Comparison of ENCODE assay signal across 8 cellular contexts in the genomic region with DNA sequence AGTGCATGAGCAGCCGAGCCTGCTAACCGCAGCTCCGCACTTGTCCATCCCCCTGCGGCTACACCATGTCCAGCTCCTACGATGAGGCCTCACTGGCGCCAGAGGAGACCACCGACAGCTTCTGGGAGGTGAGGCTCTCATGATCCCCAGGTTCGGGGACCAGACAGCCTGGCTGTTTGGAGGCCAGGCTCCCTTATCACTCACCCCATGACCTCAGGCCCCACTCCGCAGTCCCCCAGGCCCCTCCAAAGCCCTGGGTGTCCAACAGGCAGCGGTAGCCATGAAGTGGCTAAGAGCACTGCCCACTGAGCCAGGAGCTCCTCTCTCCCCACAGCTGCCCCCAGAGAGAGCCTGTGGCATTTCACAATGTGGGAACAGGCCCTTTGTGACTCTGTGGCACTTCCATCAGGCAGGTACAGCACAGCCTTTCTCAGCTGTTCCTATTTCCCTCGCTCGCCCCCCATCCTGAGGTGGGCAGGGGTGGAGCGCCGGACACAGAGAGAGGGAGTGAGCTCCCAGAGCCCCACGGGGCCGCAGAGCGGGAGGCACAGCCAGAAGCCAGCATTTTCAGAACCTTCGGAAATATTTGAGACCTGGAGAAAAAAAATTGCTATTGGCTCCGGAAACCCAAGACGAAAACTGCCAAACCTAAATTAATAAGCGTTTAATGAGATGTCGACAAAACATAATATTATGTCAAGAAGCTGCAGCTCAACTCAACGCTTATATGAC. TPM values are rescaled to one million over a fixed set of nuclear protein-coding genes. Genes with fewer than 3 reads are reported as not detected.
DNase-seq lines count a peak whose midpoint lies in the region; ATAC-seq and TF ChIP-seq lines count a peak whose summit lies in the region.

No MANE protein-coding gene starts in this region.

- no peaks in the 10 kb centered on the region for H3K9me3 Mint-ChIP-seq in chondrocyte (ENCODE audit: low read depth)

- no peak for TF ChIP-seq RAD21 in SK-N-SH (IDR thresholded peaks at IDR 0.05; ENCODE audit: low read length)

- no peak for ATAC-seq in SK-N-SH treated with all-trans-retinoic acid at 6 μM for 48 hours
- no peak for ATAC-seq in upper lobe of left lung (ENCODE audit: low FRiP score in 2 of 2)
- ATAC-seq in HG03135 (IDR thresholded peaks at IDR 0.05; ENCODE audit: unreplicated experiment), result no peak
- no peak for ATAC-seq in HG03432 (IDR thresholded peaks at IDR 0.05; ENCODE audit: unreplicated experiment)

- no peak for TF ChIP-seq CTCF in SK-N-SH (IDR thresholded peaks at IDR 0.05)
- TF ChIP-seq CTCF in chondrocyte (IDR thresholded peaks at IDR 0.05), result no peak
- no peak for TF ChIP-seq CTCF in upper lobe of left lung (IDR thresholded peaks at IDR 0.05)

- TF ChIP-seq EP300 in SK-N-SH (IDR thresholded peaks at IDR 0.05; ENCODE audit: borderline replicate concordance in 1 of 2, low read depth in 1 of 2, low read length in 1 of 2), result no peak
- TF ChIP-seq EP300 in upper lobe of left lung (IDR thresholded peaks at IDR 0.05), result no peak

- H3K27ac ChIP-seq in SK-N-SH (ENCODE audit: low read depth in 2 of 2, low read length in 1 of 2), result no peak overlapping the region; a peak in 1 of 4 replicates
- peak overlapping the region; percentile 32 for H3K27ac ChIP-seq in muscle layer of colon (ENCODE audit: low read depth, low read length)
- H3K27ac ChIP-seq in upper lobe of left lung, result peak overlapping the region in 2 of 4 donors; percentile 32 to 46

- H3K4me3 ChIP-seq in SK-N-SH (ENCODE audit: low read depth in 2 of 2, low read length in 1 of 2) (peak overlapping the region in 1 of 2 experiments; percentile 34; a peak in 2 of 4 replicates), muscle layer of colon (ENCODE audit: low read depth in 1 of 2, low read length in 2 of 2) (no peak overlapping the region), upper lobe of left lung (peak overlapping the region in 3 of 4 donors; percentile 4 to 33 (median 7))

- H3K36me3 ChIP-seq in SK-N-SH (replicated peaks in 1 of 2; ENCODE audit: control insufficient read depth in 1 of 2, insufficient read depth in 2 of 2, low read length in 1 of 2) (no peaks in the 10 kb centered on the region), muscle layer of colon (ENCODE audit: insufficient read depth, low read length) (no peaks in the 10 kb centered on the region), upper lobe of left lung (no peaks in the 10 kb centered on the region)

- H3K27me3 Mint-ChIP-seq in chondrocyte (ENCODE audit: low read depth), result no peaks in the 10 kb centered on the region

- H3K27ac Mint-ChIP-seq in chondrocyte (ENCODE audit: unreplicated experiment), result no peak overlapping the region

- POLR2A ChIA-PET in SK-N-SH (lab: Yijun Ruan, JAX), result interaction anchor here (0.6 kb wide), 1 partner anchor 54 kb away, joined by 3 read pairs; no protein-coding TSS in a partner anchor

- H3K79me2 ChIP-seq in SK-N-SH (ENCODE audit: insufficient read depth), result no peaks in the 10 kb centered on the region

- H3K9me3 ChIP-seq in SK-N-SH, result no peaks in the 10 kb centered on the region
- no peaks in the 10 kb centered on the region for H3K9me3 ChIP-seq in muscle layer of colon (ENCODE audit: low read length)
- H3K9me3 ChIP-seq in upper lobe of left lung, result no peaks in the 10 kb centered on the region

- peak overlapping the region; percentile 89 for H2AFZ ChIP-seq in SK-N-SH (ENCODE audit: low read depth)

- no peaks in the 10 kb centered on the region for H4K20me1 ChIP-seq in SK-N-SH (ENCODE audit: insufficient read depth)

- H3K27me3 ChIP-seq in SK-N-SH (ENCODE audit: insufficient read depth) (no peaks in the 10 kb centered on the region), muscle layer of colon (ENCODE audit: control insufficient read depth in 1 of 2, insufficient read depth in 2 of 2, low read length in 2 of 2) (no peaks in the 10 kb centered on the region), upper lobe of left lung (no peaks in the 10 kb centered on the region)

- no peaks in the 10 kb centered on the region for H3F3A ChIP-seq in SK-N-SH (replicated peaks; ENCODE audit: insufficient read depth)

- H3K4me1 ChIP-seq in SK-N-SH (ENCODE audit: control insufficient read depth in 1 of 2, insufficient read depth in 2 of 2, low read depth in 1 of 2, low read length in 1 of 2) (peaks cover 4 to 27% of the 10 kb centered on the region in 2 experiments; a peak in 1 of 4 replicates), muscle layer of colon (ENCODE audit: insufficient read depth, low read length) (peaks cover 7% of the 10 kb centered on the region), upper lobe of left lung (peaks cover 3 to 13% (median 7%) of the 10 kb centered on the region in 4 donors)

- WGBS in SK-N-SH (ENCODE audit: low lambda C conversion rate), result 79% methylated on average over 14 of the region's 23 CpGs
- 66 to 84% methylated on average over 16 to 19 of the region's 23 CpGs for WGBS in upper lobe of left lung, 2 donors

- CTCF ChIA-PET in SK-N-SH (lab: Yijun Ruan, JAX), result interaction anchor here (0.5 to 3.7 kb wide), 20 partner anchors 9 to 715 kb away, joined by 3 to 36 read pairs (median 4); a partner anchor contains a TSS

- no peak overlapping the region for H3K4me2 ChIP-seq in SK-N-SH

- no peaks in the 10 kb centered on the region for H3K36me3 Mint-ChIP-seq in chondrocyte (ENCODE audit: low read depth)

- no peaks in the 10 kb centered on the region for H3K9me2 ChIP-seq in SK-N-SH

- no peak for TF ChIP-seq POLR2A in upper lobe of left lung (IDR thresholded peaks at IDR 0.05)

- peaks cover 8% of the 10 kb centered on the region for H3K4me1 Mint-ChIP-seq in chondrocyte (ENCODE audit: low read depth)

- no peak overlapping the region for H3K9ac ChIP-seq in SK-N-SH
- H3K9ac ChIP-seq in muscle layer of colon (ENCODE audit: low read length), result peak overlapping the region; percentile 50

- H3K4me3 Mint-ChIP-seq in chondrocyte (ENCODE audit: unreplicated experiment), result no peak overlapping the region

- DNase-seq in SK-N-SH, result no peak
- peak; percentile 88 for DNase-seq in chondrocyte (ENCODE audit: low spot score)
- DNase-seq in upper lobe of left lung, result peak in 1 of 2 donors; percentile 51
- DNase-seq in NOMO-1 (lab: John Stamatoyannopoulos, UW; ENCODE audit: unreplicated experiment in 2 of 2), result no peak

TF ChIP-seq in SK-N-SH, 30 proteins besides CTCF, POLR2A, EP300 and RAD21 (continues in another document):
- TF ChIP-seq ELF1 (IDR thresholded peaks at IDR 0.05) (no peak), EZH2phosphoT487 (IDR thresholded peaks at IDR 0.05; ENCODE audit: borderline replicate concordance, low read depth) (no peak), CHD2 (IDR thresholded peaks at IDR 0.05; ENCODE audit: low read length, partially characterized antibody) (no peak), RCOR1 (IDR thresholded peaks at IDR 0.05; ENCODE audit: low read length) (no peak), FOXJ3 (CRISPR knock-in tag; IDR thresholded peaks at IDR 0.05) (no peak), SIN3A (IDR thresholded peaks at IDR 0.05; ENCODE audit: borderline replicate concordance, low read depth, low read length) (no peak), POLR2AphosphoS5 (IDR thresholded peaks at IDR 0.05; ENCODE audit: low read depth, low read length) (no peak)
- TF ChIP-seq, protein P1, sequence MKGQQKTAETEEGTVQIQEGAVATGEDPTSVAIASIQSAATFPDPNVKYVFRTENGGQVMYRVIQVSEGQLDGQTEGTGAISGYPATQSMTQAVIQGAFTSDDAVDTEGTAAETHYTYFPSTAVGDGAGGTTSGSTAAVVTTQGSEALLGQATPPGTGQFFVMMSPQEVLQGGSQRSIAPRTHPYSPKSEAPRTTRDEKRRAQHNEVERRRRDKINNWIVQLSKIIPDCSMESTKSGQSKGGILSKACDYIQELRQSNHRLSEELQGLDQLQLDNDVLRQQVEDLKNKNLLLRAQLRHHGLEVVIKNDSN (IDR thresholded peaks at IDR 0.05; ENCODE audit: borderline replicate concordance, low read depth), result no peak
- TF ChIP-seq, protein P2, sequence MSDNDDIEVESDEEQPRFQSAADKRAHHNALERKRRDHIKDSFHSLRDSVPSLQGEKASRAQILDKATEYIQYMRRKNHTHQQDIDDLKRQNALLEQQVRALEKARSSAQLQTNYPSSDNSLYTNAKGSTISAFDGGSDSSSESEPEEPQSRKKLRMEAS (IDR thresholded peaks at IDR 0.05; ENCODE audit: low read depth), result no peak

TF ChIP-seq in SK-N-SH treated with all-trans-retinoic acid at 6 μM for 48 hours, 23 proteins besides CTCF, POLR2A, EP300 and RAD21 (continues in another document):
- TF ChIP-seq ARNTL (CRISPR knock-in tag; IDR thresholded peaks at IDR 0.05; ENCODE audit: borderline replicate concordance, low read depth), result no peak
- TF ChIP-seq TOX (CRISPR knock-in tag; IDR thresholded peaks at IDR 0.05; ENCODE audit: borderline replicate concordance), result no peak
- no peak for TF ChIP-seq ESRRG (CRISPR knock-in tag; IDR thresholded peaks at IDR 0.05)
- no peak for TF ChIP-seq ZNF70 (CRISPR knock-in tag; IDR thresholded peaks at IDR 0.05)
- TF ChIP-seq BACH2 (CRISPR knock-in tag; IDR thresholded peaks at IDR 0.05; ENCODE audit: borderline replicate concordance), result no peak
- TF ChIP-seq, protein P3, sequence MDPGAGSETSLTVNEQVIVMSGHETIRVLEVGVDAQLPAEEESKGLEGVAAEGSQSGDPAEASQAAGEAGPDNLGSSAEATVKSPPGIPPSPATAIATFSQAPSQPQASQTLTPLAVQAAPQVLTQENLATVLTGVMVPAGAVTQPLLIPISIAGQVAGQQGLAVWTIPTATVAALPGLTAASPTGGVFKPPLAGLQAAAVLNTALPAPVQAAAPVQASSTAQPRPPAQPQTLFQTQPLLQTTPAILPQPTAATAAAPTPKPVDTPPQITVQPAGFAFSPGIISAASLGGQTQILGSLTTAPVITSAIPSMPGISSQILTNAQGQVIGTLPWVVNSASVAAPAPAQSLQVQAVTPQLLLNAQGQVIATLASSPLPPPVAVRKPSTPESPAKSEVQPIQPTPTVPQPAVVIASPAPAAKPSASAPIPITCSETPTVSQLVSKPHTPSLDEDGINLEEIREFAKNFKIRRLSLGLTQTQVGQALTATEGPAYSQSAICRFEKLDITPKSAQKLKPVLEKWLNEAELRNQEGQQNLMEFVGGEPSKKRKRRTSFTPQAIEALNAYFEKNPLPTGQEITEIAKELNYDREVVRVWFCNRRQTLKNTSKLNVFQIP (CRISPR knock-in tag; IDR thresholded peaks at IDR 0.05; ENCODE audit: borderline replicate concordance, low read depth), result no peak

RNA-seq across cellular contexts. Expression of a gene that starts 29.7 kb away (rescaled TPM):
- 0.03 and 0.10 TPM in 2 replicates for polyA plus RNA-seq in SK-N-SH (2012; rRNA removed)
- 0.01 TPM in 1 of 2 replicates, not detected in the other for polyA plus RNA-seq in SK-N-SH (2012; cell fraction: cytosol; rRNA removed)
- 0.23 and 0.27 TPM in 2 replicates for polyA plus RNA-seq in SK-N-SH (2012; cell fraction: nucleus; rRNA removed)
- total RNA-seq in chondrocyte, result 0.10 TPM in 1 of 3 replicates, not detected in the others
- total RNA-seq in upper lobe of left lung, result 1 to 10 TPM in 5 of 6 donors, under 1 TPM in 1; 0.61 to 5.2 (median 3.8) TPM

Comparison
In these comparisons a context has a peak if more than half of its experiments do, and no peak if none do; other contexts are left out.
1. H3K4me3 ChIP-seq: peak in upper lobe of left lung (3 of 4); none in muscle layer of colon (0 of 2).